Comparison of ENCODE assay signal across 17 cellular contexts in genomic region chr7:1941464-1942025, GRCh38.
DNase-seq lines count a peak whose midpoint lies in the region; ATAC-seq and TF ChIP-seq lines count a peak whose summit lies in the region.
"Had no signal": no experiment of that assay in that cellular context is flagged by ENCODE, and none has a peak within 500 bp of the region (broad histone marks: within the 10 kb centered on the region; RNA-seq: fewer than 3 reads in every experiment).

No MANE protein-coding gene starts in this region.

- peak overlapping the region; percentile 66; the same call in 1 of the 2 replicates for H3K9ac ChIP-seq in DND-41 (ENCODE audit: low read depth, low read length)

- H3K36me3 ChIP-seq in DND-41 (ENCODE audit: insufficient read depth, low read length): peaks cover 13% of the 10 kb centered on the region
- no peaks in the 10 kb centered on the region for H3K36me3 ChIP-seq in HAP-1 (replicated peaks)

- no peak for TF ChIP-seq CTCF in DND-41 (IDR thresholded peaks at IDR 0.05; ENCODE audit: borderline replicate concordance, extremely low read depth, low read length, poor library complexity, severe bottlenecking)
- no peak for TF ChIP-seq CTCF in chondrocyte (IDR thresholded peaks at IDR 0.05)
- no peak for TF ChIP-seq CTCF in natural killer cell (IDR thresholded peaks at IDR 0.05)

- H3K4me2 ChIP-seq in DND-41 (ENCODE audit: insufficient read depth, low read length): peak overlapping the region; percentile 15; the same call in 1 of the 2 replicates

- peaks cover 2% of the 10 kb centered on the region for H3K36me3 Mint-ChIP-seq in chondrocyte (ENCODE audit: low read depth)
- no peaks in the 10 kb centered on the region for H3K36me3 Mint-ChIP-seq in natural killer cell

- H3K4me1 ChIP-seq in DND-41 (ENCODE audit: insufficient read depth, low read length) (peaks cover 78% of the 10 kb centered on the region), HAP-1 (peaks cover 12% of the 10 kb centered on the region)

- H3K27ac Mint-ChIP-seq in chondrocyte (ENCODE audit: unreplicated experiment): no peak overlapping the region
- peak overlapping the region; percentile 89 to 94 for H3K27ac Mint-ChIP-seq in natural killer cell
- H3K27ac Mint-ChIP-seq: nephron progenitor cell had no signal

- DNase-seq in NCI-H748 (lab: John Stamatoyannopoulos, UW; ENCODE audit: unreplicated experiment) (peak; percentile 74), NCI-H748 treated with DMSO at 0.1 percent for 48 hours (lab: John Stamatoyannopoulos, UW) (no peak), DND-41 (no peak), chondrocyte (ENCODE audit: low spot score) (peak; percentile 85), natural killer cell (no peak), HAP-1 (ENCODE audit: low spot score in 2 of 2) (no peak), NCI-H774 (lab: John Stamatoyannopoulos, UW) (no peak)
- DNase-seq: activated CD4-positive, alpha-beta T cell treated with anti-CD3 and anti-CD28 coated beads for 1 hour; activated T-cell treated with anti-CD3 and anti-CD28 coated beads, Interleukin-2, amount 50 U/mL, for 24 hours; cortex of kidney; NCI-H1092 treated with DMSO at 0.1 percent for 48 hours; nephron progenitor cell; stimulated activated CD4-positive, alpha-beta T cell treated with anti-CD3 and anti-CD28 coated beads, Interleukin-2, amount 100 ng/mL, for 48 hours; SW 1271; trophoblast cell had no signal

- intact Hi-C loops in natural killer cell (cut with micrococcal nuclease): loop anchor here (2.0 to 5.0 kb wide), 2 partner anchors 107 to 476 kb away; no protein-coding TSS in a partner anchor

- H3K9me3 ChIP-seq in DND-41 (ENCODE audit: insufficient read depth, low read length, severe bottlenecking) (peaks cover 2% of the 10 kb centered on the region), HAP-1 (no peaks in the 10 kb centered on the region)
- H3K9me3 ChIP-seq: heart left ventricle had no signal

- peaks cover 30% of the 10 kb centered on the region for H3K79me2 ChIP-seq in DND-41 (ENCODE audit: insufficient read depth, low read length)

- ATAC-seq in DND-41 (ENCODE audit: insufficient read depth, low read depth) (no peak), natural killer cell (no peak), GM18517 (IDR thresholded peaks at IDR 0.05; ENCODE audit: unreplicated experiment) (no peak)

- H3K9me3 Mint-ChIP-seq in chondrocyte (ENCODE audit: low read depth) (no peaks in the 10 kb centered on the region), natural killer cell (no peaks in the 10 kb centered on the region)
- H3K9me3 Mint-ChIP-seq: activated T-cell treated with anti-CD3 and anti-CD28 coated beads, Interleukin-2, amount 50 U/mL, for 24 hours had no signal

- H3K4me3 ChIP-seq in DND-41 (ENCODE audit: low read depth in 1 of 2, low read length in 2 of 2) (no peak overlapping the region), HAP-1 (no peak overlapping the region)

- H4K20me1 ChIP-seq in DND-41 (ENCODE audit: insufficient read depth, low read length): peaks cover 30% of the 10 kb centered on the region

- H2AFZ ChIP-seq in DND-41 (ENCODE audit: low read depth, low read length): no peak overlapping the region

- no peak overlapping the region for H3K4me3 Mint-ChIP-seq in chondrocyte (ENCODE audit: unreplicated experiment)
- peak overlapping the region; percentile 49 for H3K4me3 Mint-ChIP-seq in natural killer cell
- H3K4me3 Mint-ChIP-seq: nephron progenitor cell had no signal

- H3K27me3 ChIP-seq in DND-41 (ENCODE audit: insufficient read depth, low read length, poor library complexity) (no peaks in the 10 kb centered on the region), HAP-1 (ENCODE audit: low read depth) (no peaks in the 10 kb centered on the region)
- H3K27me3 ChIP-seq: heart left ventricle had no signal

- in situ Hi-C loops in HAP-1 (cut with MboI; ENCODE audit: low sequenced_read_pairs): no loop called here

- H3K4me1 Mint-ChIP-seq in chondrocyte (ENCODE audit: low read depth): peaks cover 8% of the 10 kb centered on the region
- peaks cover 63 to 77% of the 10 kb centered on the region in 2 donors for H3K4me1 Mint-ChIP-seq in natural killer cell

- no peaks in the 10 kb centered on the region for H3K27me3 Mint-ChIP-seq in chondrocyte (ENCODE audit: low read depth)
- peaks cover 0 to 7% of the 10 kb centered on the region in 2 donors for H3K27me3 Mint-ChIP-seq in natural killer cell (ENCODE audit: low read depth in 2 of 2)
- H3K27me3 Mint-ChIP-seq: activated T-cell treated with anti-CD3 and anti-CD28 coated beads, Interleukin-2, amount 50 U/mL, for 24 hours had no signal

- peak overlapping the region; percentile 94 for H3K27ac ChIP-seq in DND-41 (ENCODE audit: low read length)

Comparison
In these comparisons a context has a peak if more than half of its experiments do, and no peak if none do; other contexts are left out.
1. DNase-seq: peak in NCI-H748 (single experiment) and chondrocyte (single experiment); none in NCI-H748 treated with DMSO at 0.1 percent for 48 hours (single experiment), DND-41 (single experiment), natural killer cell (single experiment), HAP-1 (0 of 2) and NCI-H774 (single experiment).